Comparison of ENCODE assay signal across 16 cellular contexts in the genomic region with DNA sequence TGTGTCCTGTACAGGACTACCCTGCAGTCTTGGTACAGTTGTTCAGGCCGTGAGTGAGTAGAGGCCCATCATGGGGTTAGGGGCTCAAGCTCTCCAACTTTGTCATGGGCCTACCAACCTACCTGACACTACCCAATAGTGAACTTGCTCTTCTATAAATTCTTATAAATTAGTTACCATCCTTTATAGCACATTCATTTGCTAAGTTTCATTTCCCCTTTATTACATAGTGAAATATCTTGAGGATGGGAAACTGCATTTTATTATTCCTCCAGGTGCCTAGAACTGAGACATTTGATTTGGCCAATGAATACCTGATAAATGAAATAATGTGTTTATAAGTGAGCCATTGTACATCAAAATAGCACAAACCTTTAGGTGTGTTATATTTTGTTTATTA. TPM values are rescaled to one million over a fixed set of nuclear protein-coding genes. Genes with fewer than 3 reads are reported as not detected.
DNase-seq lines count a peak whose midpoint lies in the region; ATAC-seq, FAIRE-seq and TF ChIP-seq lines count a peak whose summit lies in the region.
"Had no signal": no experiment of that assay in that cellular context is flagged by ENCODE, and none has a peak within 500 bp of the region (broad histone marks: within the 10 kb centered on the region; RNA-seq: fewer than 3 reads in every experiment).

No MANE protein-coding gene starts in this region.

- FAIRE-seq in GM12891 (lab: Jason Lieb, UNC), result peak; percentile 9
- FAIRE-seq: A204.1, GM12892 had no signal

- ATAC-seq in GM18868 (IDR thresholded peaks at IDR 0.05; ENCODE audit: unreplicated experiment), result peak; percentile 60
- ATAC-seq in HG03354 (IDR thresholded peaks at IDR 0.05; ENCODE audit: poor library complexity, severe bottlenecking, unreplicated experiment), result peak; percentile 58
- no peak for ATAC-seq in GM21447 (IDR thresholded peaks at IDR 0.05; ENCODE audit: unreplicated experiment)
- ATAC-seq: GM23338 had no signal

- TF ChIP-seq POLR2A in GM12891 (IDR thresholded peaks at IDR 0.05; ENCODE audit: low read depth, low read length), result no peak

- DNase-seq in GM12891 (ENCODE audit: insufficient read length, low spot score) (no peak), NCI-H748 (lab: John Stamatoyannopoulos, UW; ENCODE audit: unreplicated experiment) (no peak)
- DNase-seq in activated CD4-positive, CD25-positive, alpha-beta regulatory T cell treated with anti-CD3 and anti-CD28 coated beads, Interleukin-2, amount 50 U/mL, for 72 hours, result no peak
- DNase-seq: CD4-positive, alpha-beta T cell; CD8-positive, alpha-beta memory T cell; DMS 273 treated with DMSO at 0.1 percent for 48 hours; DMS79; EL; GDM1; HFFc6 had no signal

TF ChIP-seq in GM12891, 5 proteins besides CTCF, POLR2A, EP300 and RAD21:
- no peak for TF ChIP-seq POLR2AphosphoS5 (IDR thresholded peaks at IDR 0.05; ENCODE audit: low read depth, low read length)
- TF ChIP-seq SPI1 (IDR thresholded peaks at IDR 0.05; ENCODE audit: low read depth, low read length), result peak; percentile 75
- TF ChIP-seq POU2F2 (IDR thresholded peaks at IDR 0.05; ENCODE audit: low read depth, low read length), result no peak

RNA-seq across cellular contexts. Expression of a gene that starts 9.1 kb away (rescaled TPM):
- polyA plus RNA-seq in GM12891 (2012; ENCODE audit: low read depth, missing spikeins), result 7.8 TPM

RNA-seq across cellular contexts. Expression of a gene that starts 47.5 kb away (rescaled TPM):
- 7.1 TPM for polyA plus RNA-seq in GM12891 (2012; ENCODE audit: low read depth, missing spikeins)
